8 cellular contexts compared by ENCODE assay signal in the genomic region with DNA sequence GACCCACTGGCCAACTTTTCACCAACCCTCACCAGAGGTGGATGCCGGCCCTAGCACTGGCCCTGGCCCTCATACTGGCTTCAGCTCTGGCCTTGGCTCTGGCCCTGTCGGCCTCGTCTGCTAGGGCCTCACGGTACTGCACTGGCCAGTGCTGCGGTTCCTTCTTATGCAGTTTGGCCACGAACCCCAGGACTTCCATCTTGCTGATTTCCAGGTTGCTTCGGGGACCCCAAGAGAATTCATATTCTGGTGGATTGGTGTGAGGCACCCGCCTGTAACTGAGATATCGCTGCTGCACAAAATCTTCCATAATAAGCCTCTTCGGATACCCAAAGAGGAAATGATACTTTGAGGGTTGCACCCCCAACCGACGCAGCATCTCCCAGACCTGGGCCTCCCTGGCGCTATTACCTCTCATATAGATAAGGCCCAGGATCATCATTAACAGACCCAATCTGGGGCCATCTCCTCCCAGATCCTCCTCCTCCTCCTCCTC. TPM values are rescaled to one million over a fixed set of nuclear protein-coding genes. Genes with fewer than 3 reads are reported as not detected.
DNase-seq lines count a peak whose midpoint lies in the region; ATAC-seq and TF ChIP-seq lines count a peak whose summit lies in the region.

No MANE protein-coding gene starts in this region.

- H2AK5ac ChIP-seq in IMR-90 (ENCODE audit: low read depth, low read length) = peak overlapping the region; percentile 87

- H3K4me1 ChIP-seq in IMR-90 (ENCODE audit: control insufficient read depth, insufficient read depth, low read length) (peaks cover 6% of the 10 kb centered on the region), psoas muscle (peaks cover 19% of the 10 kb centered on the region)

- in situ Hi-C loops in IMR-90 (cut with MboI; ENCODE audit: low sequenced_read_pairs) = no loop called here

- intact Hi-C loops in IMR-90 (cut with micrococcal nuclease) = loop anchor here (5.0 kb wide), 2 partner anchors 51 to 129 kb away; no protein-coding TSS in a partner anchor
- intact Hi-C loops in psoas muscle (cut with DNase I) = no loop called here

- H3K56ac ChIP-seq in IMR-90 (ENCODE audit: extremely low read depth, insufficient read depth, low read length) = peak overlapping the region; percentile 88; the same call in 1 of the 2 replicates

- H2AFZ ChIP-seq in IMR-90 (replicated peaks; ENCODE audit: low read length, poor library complexity) = peak overlapping the region; percentile 96

- TF ChIP-seq POLR2A in IMR-90 (IDR thresholded peaks at IDR 0.05; ENCODE audit: low read depth, low read length) = no peak

- WGBS in IMR-90 (ENCODE audit: extremely low coverage in 2 of 2, insufficient read length in 1 of 2), 2 experiments = 12% methylated on average over 3 of the region's 13 CpGs; no CpG with 5 or more reads in 1 of the 2 experiments
- WGBS in psoas muscle, 3 donors = 6 to 11% (median 8%) methylated on average over 13 of the region's 13 CpGs

- CTCF ChIA-PET in IMR-90 (lab: Yijun Ruan, JAX) = interaction anchor here (1.2 kb wide), 1 partner anchor 22 kb away, joined by 7 read pairs; no protein-coding TSS in a partner anchor

- peak overlapping the region; percentile 100 for H3K4me3 Mint-ChIP-seq in glutamatergic neuron (ENCODE audit: unreplicated experiment)

- peak overlapping the region; percentile 95 for H3K14ac ChIP-seq in IMR-90 (replicated peaks; ENCODE audit: low read depth, low read length)

- H3K36me3 Mint-ChIP-seq in glutamatergic neuron (ENCODE audit: unreplicated experiment) = peaks cover 10% of the 10 kb centered on the region

- peak overlapping the region; percentile 57 for H3K18ac ChIP-seq in IMR-90 (ENCODE audit: low read depth, low read length)

- H3K4me2 ChIP-seq in IMR-90 (ENCODE audit: low read depth, low read length) = peak overlapping the region; percentile 86

- H3K27ac ChIP-seq in IMR-90 (ENCODE audit: insufficient read depth, low read length) (peak overlapping the region; percentile 88), psoas muscle (peak overlapping the region; percentile 89)

- H3K4ac ChIP-seq in IMR-90 (ENCODE audit: low read depth, low read length) = peak overlapping the region; percentile 87

- 0 out of 3 replicates have a peak overlapping the region, but pooled peaks have one; percentile 7 for H2BK15ac ChIP-seq in IMR-90 (ENCODE audit: low read depth, low read length)

- H2BK5ac ChIP-seq in IMR-90 (ENCODE audit: low read depth, low read length, poor library complexity, severe bottlenecking) = peak overlapping the region; percentile 59

- H3K9me3 ChIP-seq in IMR-90 (ENCODE audit: control insufficient read depth, insufficient read depth, low read length) = peaks cover 5% of the 10 kb centered on the region; the same call in 1 of the 2 replicates
- H3K9me3 ChIP-seq in psoas muscle = no peaks in the 10 kb centered on the region

- peak overlapping the region; percentile 69 for H4K91ac ChIP-seq in IMR-90 (ENCODE audit: insufficient read depth, low read depth, low read length)

- peak; percentile 67 for ATAC-seq in GM21447 (IDR thresholded peaks at IDR 0.05; ENCODE audit: unreplicated experiment)
- peak; percentile 19 for ATAC-seq in IMR-90 (ENCODE audit: low read depth)
- peak; percentile 27 to 42 (median 36) for ATAC-seq in psoas muscle

- H2BK20ac ChIP-seq in IMR-90 (ENCODE audit: low read depth, low read length) = peak overlapping the region; percentile 16; the same call in 1 of the 2 replicates

- peaks cover 8% of the 10 kb centered on the region for H3K27me3 Mint-ChIP-seq in glutamatergic neuron (ENCODE audit: unreplicated experiment)

- peaks cover 14% of the 10 kb centered on the region for H3K4me1 Mint-ChIP-seq in glutamatergic neuron (ENCODE audit: low read depth, unreplicated experiment)

- TF ChIP-seq CTCF in IMR-90 (conservative IDR thresholded peaks at IDR 0.05; ENCODE audit: low read depth, low read length) (no peak), glutamatergic neuron (IDR thresholded peaks at IDR 0.05; ENCODE audit: partially characterized antibody, unreplicated experiment) (no peak), psoas muscle (IDR thresholded peaks at IDR 0.05) (no peak)

- peaks cover 3% of the 10 kb centered on the region; the same call in 1 of the 2 replicates for H4K20me1 ChIP-seq in IMR-90 (ENCODE audit: insufficient read depth, low read length)

- peaks cover 6% of the 10 kb centered on the region for H3K9me3 Mint-ChIP-seq in glutamatergic neuron (ENCODE audit: unreplicated experiment)

- peak overlapping the region; percentile 56; the same call in 1 of the 2 replicates for H2BK120ac ChIP-seq in IMR-90 (ENCODE audit: low read depth, low read length)

- H3K36me3 ChIP-seq in IMR-90 (ENCODE audit: control insufficient read depth, insufficient read depth, low read length) = peaks cover 4% of the 10 kb centered on the region
- peaks cover 0 to 8% of the 10 kb centered on the region in 2 donors for H3K36me3 ChIP-seq in psoas muscle (ENCODE audit: insufficient read depth in 1 of 2, low read depth in 1 of 2)

- peak overlapping the region; percentile 100 for H3K27ac Mint-ChIP-seq in glutamatergic neuron (ENCODE audit: unreplicated experiment)

- H4K8ac ChIP-seq in IMR-90 (ENCODE audit: low read depth in 2 of 2, low read length in 2 of 2) = peak overlapping the region; percentile 96 to 97

- TSS peak; percentile 85 for BruUV-seq in IMR-90 (replicated peaks; lab: Mats Ljungman, UMichigan)

- H4K5ac ChIP-seq in IMR-90 (ENCODE audit: low read depth, low read length) = peak overlapping the region; percentile 67

- H3K79me1 ChIP-seq in IMR-90 (ENCODE audit: low read depth in 1 of 2, low read length in 2 of 2) = peaks cover 19 to 30% of the 10 kb centered on the region in 2 experiments

- dilution Hi-C loops in IMR-90 (cut with HindIII; ENCODE audit: low sequenced_read_pairs, unreplicated experiment) = no loop called here

- H3K9ac ChIP-seq in IMR-90 (ENCODE audit: low read depth, low read length) = peak overlapping the region; percentile 92

- H3K27me3 ChIP-seq in IMR-90 (ENCODE audit: control insufficient read depth, insufficient read depth, low read length) (no peaks in the 10 kb centered on the region), psoas muscle (ENCODE audit: insufficient read depth in 3 of 3, low read length in 2 of 3) (no peaks in the 10 kb centered on the region)

- DNase-seq in IMR-90 (no peak), glutamatergic neuron (no peak), psoas muscle (no peak), ureter (ENCODE audit: low spot score) (no peak), HuH-7.5 (ENCODE audit: low spot score) (no peak)
- DNase-seq in activated T-cell treated with anti-CD3 and anti-CD28 coated beads, Interleukin-2, amount 50 U/mL, for 48 hours = peak; percentile 48 to 50

- TF ChIP-seq RAD21 in IMR-90 (IDR thresholded peaks at IDR 0.05; ENCODE audit: low read length) = no peak

- peaks cover 4% of the 10 kb centered on the region for H3K9me1 ChIP-seq in IMR-90 (ENCODE audit: insufficient read depth, low read length)

- POLR2A ChIA-PET in IMR-90 (lab: Charles Lee; ENCODE audit: unreplicated experiment) = interaction anchor here (0.6 kb wide), 1 partner anchor 21 kb away, joined by 3 read pairs; no protein-coding TSS in a partner anchor

- H3K23ac ChIP-seq in IMR-90 (ENCODE audit: low read depth, low read length) = peak overlapping the region; percentile 87

- peak overlapping the region; percentile 94 for H2AK9ac ChIP-seq in IMR-90 (replicated peaks; ENCODE audit: low read depth, low read length, poor library complexity)

- H3K4me3 ChIP-seq in GM08714 (ENCODE audit: low read length) (peak overlapping the region; percentile 86), IMR-90 (ENCODE audit: insufficient read depth, low read depth, low read length) (peak overlapping the region; percentile 74), psoas muscle (peak overlapping the region; percentile 89)

TF ChIP-seq in IMR-90, 13 proteins besides CTCF, POLR2A, EP300 and RAD21:
- no peak for TF ChIP-seq CEBPB (IDR thresholded peaks at IDR 0.05; ENCODE audit: low read depth, low read length)
- TF ChIP-seq MAZ (IDR thresholded peaks at IDR 0.05; ENCODE audit: borderline replicate concordance, low read depth, low read length) = no peak
- TF ChIP-seq NFE2L2 (IDR thresholded peaks at IDR 0.05; ENCODE audit: low read depth, low read length) = no peak

RNA-seq across cellular contexts. Expression of gene MAGEF1, which starts 0.9 kb away (rescaled TPM):
- total RNA-seq in IMR-90 (2012; rRNA removed) = 10.6 and 16.4 TPM in 2 replicates
- polyA plus RNA-seq in IMR-90 (2012; rRNA removed) = 18.3 and 19.4 TPM in 2 replicates
- 19.1 and 19.8 TPM in 2 replicates for polyA plus RNA-seq in IMR-90 (2012; cell fraction: cytosol; rRNA removed)
- polyA plus RNA-seq in IMR-90 (2012; cell fraction: nucleus; rRNA removed; ENCODE audit: low replicate concordance) = 6.1 and 8.7 TPM in 2 replicates
- 56.3 TPM for total RNA-seq in glutamatergic neuron (ENCODE audit: unreplicated experiment)
- total RNA-seq in psoas muscle = 10 to 100 TPM; 13.0 to 23.6 (median 15.9) TPM
- 10 to 100 TPM; 14.3 to 27.3 (median 27.1) TPM for polyA plus RNA-seq in psoas muscle
- total RNA-seq in ureter = 30.4 TPM

Comparison
In these comparisons a context has a peak if more than half of its experiments do, and no peak if none do; other contexts are left out.
1. DNase-seq: peak in activated T-cell treated with anti-CD3 and anti-CD28 coated beads, Interleukin-2, amount 50 U/mL, for 48 hours (2 of 2); none in IMR-90 (single experiment), glutamatergic neuron (single experiment), psoas muscle (0 of 2), ureter (single experiment) and HuH-7.5 (single experiment).
2. Peak in every context shown above with its lines, with median percentiles within 50 percentile points of each other: H3K4me3 ChIP-seq and ATAC-seq.